8 cellular contexts compared by ENCODE assay signal in the genomic region with DNA sequence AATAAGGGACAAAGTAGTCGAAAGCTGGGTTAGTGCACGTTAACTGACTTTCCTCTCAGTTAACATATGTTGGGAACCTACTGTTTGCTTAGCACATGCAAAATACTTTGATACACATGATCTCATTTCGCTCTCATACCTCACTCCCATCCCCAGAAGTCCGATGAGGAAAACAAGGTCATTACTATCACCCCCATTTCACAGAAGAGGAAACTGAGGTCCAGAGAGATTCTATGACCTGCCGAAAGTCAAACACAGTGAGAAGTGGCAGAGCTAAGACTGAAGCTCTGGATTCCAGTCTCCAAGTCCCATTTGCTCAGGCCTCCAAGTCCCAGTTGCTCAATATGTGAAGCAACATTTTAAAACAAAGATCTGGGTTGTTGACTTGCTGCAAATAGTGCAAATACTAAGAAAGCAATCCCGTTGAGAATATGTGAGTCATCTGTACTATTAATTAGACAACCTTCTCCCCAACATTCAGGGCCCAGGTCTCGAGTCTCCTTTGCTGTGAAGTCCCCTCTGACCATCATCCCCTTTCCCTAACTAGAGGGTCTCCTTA.
DNase-seq lines count a peak whose midpoint lies in the region; ATAC-seq and TF ChIP-seq lines count a peak whose summit lies in the region.

No MANE protein-coding gene starts in this region.

- no peaks in the 10 kb centered on the region for H3K79me1 ChIP-seq in trophoblast cell (ENCODE audit: low read length)

- no peak overlapping the region for H2BK120ac ChIP-seq in trophoblast cell (ENCODE audit: insufficient read depth, low read length, poor library complexity)

- H3K9ac ChIP-seq in trophoblast cell (ENCODE audit: low read length), result no peak overlapping the region

- no peaks in the 10 kb centered on the region for H3K9me3 ChIP-seq in esophagus squamous epithelium
- H3K9me3 ChIP-seq in trophoblast cell (ENCODE audit: insufficient read depth, low read depth, low read length), result no peaks in the 10 kb centered on the region
- H3K9me3 ChIP-seq in vagina, result no peaks in the 10 kb centered on the region

- DNase-seq in EH (ENCODE audit: low read depth), result peak; percentile 41
- DNase-seq in NCI-H69 (lab: John Stamatoyannopoulos, UW), result peak; percentile 56
- DNase-seq in esophagus squamous epithelium (lab: John Stamatoyannopoulos, UW), result no peak
- peak; percentile 1 to 27 for DNase-seq in trophoblast cell
- DNase-seq in vagina (ENCODE audit: extremely low spot score in 2 of 2), result no peak
- DNase-seq in hypothalamus (lab: John Stamatoyannopoulos, UW), result no peak
- no peak for DNase-seq in COR-L47 (lab: John Stamatoyannopoulos, UW)

- H4K12ac ChIP-seq in trophoblast cell (ENCODE audit: low read depth, low read length), result no peak overlapping the region

- H3K4ac ChIP-seq in trophoblast cell (ENCODE audit: low read depth, low read length), result no peak overlapping the region

- no peak overlapping the region for H3K4me2 ChIP-seq in trophoblast cell (ENCODE audit: low read length)

- H2AK5ac ChIP-seq in trophoblast cell (ENCODE audit: low read length), result no peak overlapping the region

- intact Hi-C loops in esophagus squamous epithelium (cut with DNase I) (no loop called here), vagina (cut with DNase I) (no loop called here)

- H3K4me1 ChIP-seq in esophagus squamous epithelium (peaks cover 5 to 18% (median 8%) of the 10 kb centered on the region in 3 donors), trophoblast cell (ENCODE audit: control insufficient read depth in 1 of 2, insufficient read depth in 2 of 2, low read length in 2 of 2) (no peaks in the 10 kb centered on the region), vagina (no peaks in the 10 kb centered on the region)

- H4K91ac ChIP-seq in trophoblast cell (ENCODE audit: low read depth, low read length), result no peak overlapping the region

- H3K79me2 ChIP-seq in trophoblast cell (ENCODE audit: control insufficient read depth, insufficient read depth, low read length, poor library complexity), result no peaks in the 10 kb centered on the region

- TF ChIP-seq CTCF in esophagus squamous epithelium (IDR thresholded peaks at IDR 0.05), result no peak
- TF ChIP-seq CTCF in vagina (IDR thresholded peaks at IDR 0.05), result no peak

- H3K27me3 ChIP-seq in esophagus squamous epithelium (no peaks in the 10 kb centered on the region), trophoblast cell (ENCODE audit: insufficient read depth, low read length) (no peaks in the 10 kb centered on the region), vagina (no peaks in the 10 kb centered on the region)

- no peak overlapping the region for H3K18ac ChIP-seq in trophoblast cell (ENCODE audit: low read length)

- no peak overlapping the region for H2BK12ac ChIP-seq in trophoblast cell (ENCODE audit: low read length)

- H3K36me3 ChIP-seq in esophagus squamous epithelium, result no peaks in the 10 kb centered on the region
- H3K36me3 ChIP-seq in trophoblast cell (ENCODE audit: control insufficient read depth in 1 of 2, insufficient read depth in 2 of 2, low read length in 2 of 2), result no peaks in the 10 kb centered on the region
- no peaks in the 10 kb centered on the region for H3K36me3 ChIP-seq in vagina

- WGBS in esophagus squamous epithelium, 2 donors, result 74 to 81% methylated on average over 7 of the region's 7 CpGs
- WGBS in trophoblast cell (ENCODE audit: extremely low coverage, insufficient coverage, insufficient read length), result no CpG with 5 or more reads among the region's 7 CpGs

- H3K14ac ChIP-seq in trophoblast cell (ENCODE audit: low read length), result no peak overlapping the region

- no peak overlapping the region for H4K8ac ChIP-seq in trophoblast cell (ENCODE audit: low read depth, low read length)

- TF ChIP-seq POLR2A in esophagus squamous epithelium (IDR thresholded peaks at IDR 0.05), result no peak
- no peak for TF ChIP-seq POLR2A in vagina (IDR thresholded peaks at IDR 0.05)

- H3K4me3 ChIP-seq in esophagus squamous epithelium (no peak overlapping the region), trophoblast cell (ENCODE audit: low read depth, low read length) (no peak overlapping the region), vagina (no peak overlapping the region)

- H3K23ac ChIP-seq in trophoblast cell (ENCODE audit: low read length), result no peak overlapping the region

- H2AFZ ChIP-seq in trophoblast cell (ENCODE audit: insufficient read depth, low read length, poor library complexity), result no peak overlapping the region

- ATAC-seq in GM18861 (IDR thresholded peaks at IDR 0.05; ENCODE audit: unreplicated experiment), result no peak

- H3K27ac ChIP-seq in esophagus squamous epithelium (peak overlapping the region; percentile 38 to 80 (median 65)), trophoblast cell (ENCODE audit: low read depth, low read length) (no peak overlapping the region), vagina (no peak overlapping the region)

- no peak overlapping the region for H2BK5ac ChIP-seq in trophoblast cell (ENCODE audit: low read depth, low read length, poor library complexity)

Comparison
In these comparisons a context has a peak if more than half of its experiments do, and no peak if none do; other contexts are left out.
1. DNase-seq: peak in EH (single experiment), NCI-H69 (single experiment) and trophoblast cell (2 of 2); none in esophagus squamous epithelium (single experiment), vagina (0 of 2), hypothalamus (0 of 51) and COR-L47 (single experiment).
2. H3K27ac ChIP-seq: peak in esophagus squamous epithelium (4 of 4); none in trophoblast cell (single experiment) and vagina (single experiment).